21 cellular contexts compared by ENCODE assay signal in genomic region chr2:28093308-28093707, GRCh38.
"Had no signal": no experiment of that assay in that cellular context is flagged by ENCODE, and none has a peak within 500 bp of the region (broad histone marks: within the 10 kb centered on the region; RNA-seq: fewer than 3 reads in every experiment).

No MANE protein-coding gene starts in this region.

- H3K4me3 ChIP-seq: colonic mucosa, dorsolateral prefrontal cortex, esophagus muscularis mucosa, gastrocnemius medialis, heart right ventricle, left lung, lower lobe of right lung, mucosa of descending colon had no signal

- H3K4me3 Mint-ChIP-seq: dendritic cell treated with granulocyte-macrophage colony-stimulating factor and Interleukin-4, amounts not matched to agents 40 ng/mL and 50 ng/mL, for 4 days; mesothelial cell of epicardium; naive B cell had no signal

- H3K27me3 Mint-ChIP-seq: dendritic cell treated with granulocyte-macrophage colony-stimulating factor and Interleukin-4, amounts not matched to agents 40 ng/mL and 50 ng/mL, for 4 days; naive B cell had no signal

- H3K27ac ChIP-seq: colonic mucosa, dorsolateral prefrontal cortex, esophagus muscularis mucosa, left lung, lower lobe of right lung had no signal

- H3K27ac Mint-ChIP-seq: dendritic cell treated with granulocyte-macrophage colony-stimulating factor and Interleukin-4, amounts not matched to agents 40 ng/mL and 50 ng/mL, for 4 days; mesothelial cell of epicardium had no signal

- H3K4me1 ChIP-seq: colonic mucosa, left lung, lower lobe of right lung had no signal

- DNase-seq: colonic mucosa; cortex of kidney; dorsolateral prefrontal cortex; effector CD4-positive, alpha-beta T cell; effector memory CD4-positive, alpha-beta T cell; foreskin melanocyte; gastrocnemius medialis; glutamatergic neuron; head of caudate nucleus; heart right ventricle; hippocampal formation; left cardiac atrium; left lung; left ventricle myocardium superior; lower lobe of right lung; mesenchymal stem cell; mucosa of descending colon; naive B cell had no signal

- ATAC-seq: gastrocnemius medialis, left cardiac atrium, left lung, left ventricle myocardium superior, lower lobe of right lung, mucosa of descending colon had no signal

- H3K9me3 ChIP-seq: colonic mucosa, esophagus muscularis mucosa, gastrocnemius medialis, heart right ventricle, left lung, lower lobe of right lung, mucosa of descending colon had no signal

- H3K4me1 Mint-ChIP-seq: naive B cell had no signal

- H3K36me3 Mint-ChIP-seq: mesothelial cell of epicardium had no signal

- H3K36me3 ChIP-seq: colonic mucosa, esophagus muscularis mucosa, gastrocnemius medialis, heart right ventricle, left lung, lower lobe of right lung had no signal

- H3K27me3 ChIP-seq: colonic mucosa, dorsolateral prefrontal cortex, esophagus muscularis mucosa, gastrocnemius medialis, heart right ventricle, left lung had no signal

- H3K9me3 Mint-ChIP-seq: dendritic cell treated with granulocyte-macrophage colony-stimulating factor and Interleukin-4, amounts not matched to agents 40 ng/mL and 50 ng/mL, for 4 days; mesothelial cell of epicardium; naive B cell had no signal
